Comparison of ENCODE assay signal across 7 cellular contexts in genomic region chr1:205484985-205485967, GRCh38. TPM values are rescaled to one million over a fixed set of nuclear protein-coding genes. Genes with fewer than 3 reads are reported as not detected.
DNase-seq lines count a peak whose midpoint lies in the region; ATAC-seq, FAIRE-seq and TF ChIP-seq lines count a peak whose summit lies in the region.

No MANE protein-coding gene starts in this region.

- no peak overlapping the region for H3K9ac ChIP-seq in neural progenitor cell

- intact Hi-C loops in Panc1 (cut with micrococcal nuclease; ENCODE audit: unreplicated experiment) (loop anchor here (2.0 kb wide), 2 partner anchors 88 to 130 kb away; no protein-coding TSS in a partner anchor), thyroid gland (cut with DNase I) (loop anchor here (5.0 kb wide), 3 partner anchors 48 to 133 kb away; no protein-coding TSS in a partner anchor)

- peaks cover 6% of the 10 kb centered on the region for H4K20me1 ChIP-seq in neural progenitor cell (ENCODE audit: low read depth)

- H3K27ac Mint-ChIP-seq in activated T-cell treated with anti-CD3 and anti-CD28 coated beads, Interleukin-2, amount 50 U/mL, for 24 hours, result no peak overlapping the region
- peak overlapping the region; percentile 15 for H3K27ac Mint-ChIP-seq in neural progenitor cell

- H3K4me3 ChIP-seq in Panc1 (ENCODE audit: low read depth in 2 of 2, low read length in 2 of 2) (no peak overlapping the region), fibroblast of mammary gland (ENCODE audit: control insufficient read depth, low read depth, low read length) (no peak overlapping the region), neural progenitor cell (no peak overlapping the region), thyroid gland (replicated peaks in 1 of 3) (no peak overlapping the region)

- H3K27me3 Mint-ChIP-seq in activated T-cell treated with anti-CD3 and anti-CD28 coated beads, Interleukin-2, amount 50 U/mL, for 24 hours, result peaks cover 60% of the 10 kb centered on the region
- H3K27me3 Mint-ChIP-seq in neural progenitor cell (ENCODE audit: insufficient read depth, low read depth), result peaks cover 39% of the 10 kb centered on the region

- peaks cover 26% of the 10 kb centered on the region for H3K4me1 Mint-ChIP-seq in activated T-cell treated with anti-CD3 and anti-CD28 coated beads, Interleukin-2, amount 50 U/mL, for 24 hours (ENCODE audit: low read depth)
- H3K4me1 Mint-ChIP-seq in neural progenitor cell, result peaks cover 43% of the 10 kb centered on the region

- ATAC-seq in Panc1, result peak; percentile 84

- H3K36me3 Mint-ChIP-seq in activated T-cell treated with anti-CD3 and anti-CD28 coated beads, Interleukin-2, amount 50 U/mL, for 24 hours (ENCODE audit: low read depth), result no peaks in the 10 kb centered on the region
- H3K36me3 Mint-ChIP-seq in neural progenitor cell, result no peaks in the 10 kb centered on the region

- peaks cover 20% of the 10 kb centered on the region for H3F3A ChIP-seq in neural progenitor cell (ENCODE audit: low read depth)

- in situ Hi-C loops in Panc1 (cut with HindIII; ENCODE audit: low pct_unique_long_range_greater_than_20kb, low sequenced_read_pairs), result no loop called here

- TF ChIP-seq POLR2A in GM12892 (IDR thresholded peaks at IDR 0.05; ENCODE audit: low read depth, low read length) (no peak), thyroid gland (IDR thresholded peaks at IDR 0.05) (no peak)

- H3K27ac ChIP-seq in Panc1 (ENCODE audit: low read length) (no peak overlapping the region), neural progenitor cell (no peak overlapping the region), thyroid gland (no peak overlapping the region)

- H3K9me3 Mint-ChIP-seq in activated T-cell treated with anti-CD3 and anti-CD28 coated beads, Interleukin-2, amount 50 U/mL, for 24 hours, result no peaks in the 10 kb centered on the region
- no peaks in the 10 kb centered on the region for H3K9me3 Mint-ChIP-seq in neural progenitor cell

- POLR2A ChIA-PET in Panc1 (lab: Charles Lee), result interaction anchor here (0.7 kb wide), 1 partner anchor 37 kb away, joined by 9 read pairs; no protein-coding TSS in a partner anchor

- H3K4me2 ChIP-seq in neural progenitor cell, result peak overlapping the region; percentile 7

- H3K27me3 ChIP-seq in Panc1 (ENCODE audit: control insufficient read depth, insufficient read depth, low read length) (no peaks in the 10 kb centered on the region), neural progenitor cell (peaks cover 31% of the 10 kb centered on the region), thyroid gland (no peaks in the 10 kb centered on the region)

- CTCF ChIA-PET in Panc1 (lab: Charles Lee), result interaction anchor here (0.6 to 6.4 kb wide), 21 partner anchors 9 to 212 kb away, joined by 3 to 92 read pairs (median 5); no protein-coding TSS in a partner anchor

- peak; percentile 90 for FAIRE-seq in GM12892 (lab: Jason Lieb, UNC)

- peak; percentile 98 for TF ChIP-seq CTCF in Panc1 (IDR thresholded peaks at IDR 0.05)
- peak; percentile 83 for TF ChIP-seq CTCF in fibroblast of mammary gland (conservative IDR thresholded peaks at IDR 0.05; ENCODE audit: control insufficient read depth, insufficient read depth, low read depth, low read length)
- peak; percentile 97 for TF ChIP-seq CTCF in neural progenitor cell (IDR thresholded peaks at IDR 0.05)
- peak; percentile 84 to 96 (median 93) for TF ChIP-seq CTCF in thyroid gland (IDR thresholded peaks at IDR 0.05)

- no peaks in the 10 kb centered on the region for H3K79me2 ChIP-seq in neural progenitor cell (ENCODE audit: low read depth)

- H3K36me3 ChIP-seq in Panc1 (ENCODE audit: control insufficient read depth, insufficient read depth, low read length) (no peaks in the 10 kb centered on the region), neural progenitor cell (no peaks in the 10 kb centered on the region), thyroid gland (no peaks in the 10 kb centered on the region)

- DNase-seq in GM12892 (ENCODE audit: insufficient read length), result peak; percentile 92
- DNase-seq in LoVo (ENCODE audit: low spot score), result peak; percentile 78
- DNase-seq in Panc1 (ENCODE audit: low read depth, low spot score), result no peak
- DNase-seq in activated T-cell treated with anti-CD3 and anti-CD28 coated beads, Interleukin-2, amount 50 U/mL, for 24 hours, result peak; percentile 73
- DNase-seq in fibroblast of mammary gland (ENCODE audit: low read depth), result peak; percentile 54
- peak; percentile 86 for DNase-seq in neural progenitor cell (ENCODE audit: low spot score)
- DNase-seq in thyroid gland, result peak; percentile 73 to 74

- no peak overlapping the region for H2AFZ ChIP-seq in neural progenitor cell (replicated peaks)

- no peaks in the 10 kb centered on the region for H3K9me3 ChIP-seq in Panc1 (ENCODE audit: control insufficient read depth, insufficient read depth, low read depth, low read length)
- H3K9me3 ChIP-seq in neural progenitor cell (ENCODE audit: low read depth), result no peaks in the 10 kb centered on the region
- no peaks in the 10 kb centered on the region for H3K9me3 ChIP-seq in thyroid gland

- 29 to 35% methylated on average over 12 to 13 of the region's 13 CpGs for WGBS in thyroid gland, 2 donors

- H3K4me1 ChIP-seq in Panc1 (ENCODE audit: control insufficient read depth, insufficient read depth, low read length), result peaks cover 12% of the 10 kb centered on the region
- H3K4me1 ChIP-seq in neural progenitor cell, result peaks cover 26% of the 10 kb centered on the region
- peaks cover 0 to 6% of the 10 kb centered on the region in 2 donors for H3K4me1 ChIP-seq in thyroid gland

- no peak overlapping the region for H3K4me3 Mint-ChIP-seq in activated T-cell treated with anti-CD3 and anti-CD28 coated beads, Interleukin-2, amount 50 U/mL, for 24 hours
- H3K4me3 Mint-ChIP-seq in neural progenitor cell, result peak overlapping the region; percentile 16

- no TSS peak for BruUV-seq in Panc1 (replicated peaks; lab: Mats Ljungman, UMichigan)

RNA-seq across cellular contexts. Expression of gene CDK18, which starts 19.2 kb away (rescaled TPM):
- 0.30 TPM for polyA plus RNA-seq in GM12892 (2012; ENCODE audit: missing spikeins)
- total RNA-seq in Panc1 (2021; ENCODE audit: unreplicated experiment) (7.0 TPM), neural progenitor cell (ENCODE audit: low replicate concordance) (14.1 and 25.5 TPM in 2 replicates), thyroid gland (10 to 100 TPM; 13.6 to 22.4 (median 16.9) TPM)
- 6.7 TPM for polyA plus RNA-seq in Panc1 (2012; ENCODE audit: insufficient read length)

RNA-seq across cellular contexts. Expression of gene BLACAT1, which starts 29.4 kb away (rescaled TPM):
- not detected for polyA plus RNA-seq in GM12892 (2012; ENCODE audit: missing spikeins)
- 0.31 TPM for total RNA-seq in Panc1 (2021; ENCODE audit: unreplicated experiment)
- not detected for polyA plus RNA-seq in Panc1 (2012; ENCODE audit: insufficient read length)
- 13.9 and 25.7 TPM in 2 replicates for total RNA-seq in neural progenitor cell (ENCODE audit: low replicate concordance)
- total RNA-seq in thyroid gland, result 1 to 10 TPM; 2.3 to 4.2 (median 3.2) TPM
